Comparison of ENCODE assay signal across 8 cellular contexts in genomic region chr18:48777026-48777736, GRCh38.
A peak's percentile ranks its signal among the peaks of the same experiment; 100 is the strongest.
DNase-seq lines count a peak whose midpoint lies in the region; ATAC-seq, FAIRE-seq and TF ChIP-seq lines count a peak whose summit lies in the region.

No MANE protein-coding gene starts in this region.

- H3K4me3 Mint-ChIP-seq in T-helper 2 cell treated with Interferon-gamma antibody and Interleukin-4, amounts not matched to agents 5 μg/mL and 100 μg/mL, for 36 hours = no peak overlapping the region
- no peak overlapping the region for H3K4me3 Mint-ChIP-seq in astrocyte (ENCODE audit: unreplicated experiment)
- peak overlapping the region in 1 of 5 donors; percentile 47 for H3K4me3 Mint-ChIP-seq in immature natural killer cell

- no peak for FAIRE-seq in astrocyte (lab: Jason Lieb, UNC)

- no peaks in the 10 kb centered on the region for H3K36me3 Mint-ChIP-seq in T-helper 2 cell treated with Interferon-gamma antibody and Interleukin-4, amounts not matched to agents 5 μg/mL and 100 μg/mL, for 36 hours (ENCODE audit: low read depth)
- H3K36me3 Mint-ChIP-seq in astrocyte (ENCODE audit: low read depth, unreplicated experiment) = peaks cover 33% of the 10 kb centered on the region
- H3K36me3 Mint-ChIP-seq in immature natural killer cell = no peaks in the 10 kb centered on the region

- ATAC-seq in GM18867 (IDR thresholded peaks at IDR 0.05; ENCODE audit: unreplicated experiment) = peak; percentile 76
- ATAC-seq in HG03469 (IDR thresholded peaks at IDR 0.05; ENCODE audit: unreplicated experiment) = peak; percentile 47
- ATAC-seq in HG02870 (IDR thresholded peaks at IDR 0.05; ENCODE audit: unreplicated experiment) = no peak

- DNase-seq in BE2C = peak; percentile 70
- DNase-seq in T-helper 2 cell treated with Interferon-gamma antibody and Interleukin-4, amounts not matched to agents 5 μg/mL and 100 μg/mL, for 36 hours (ENCODE audit: low spot score) = peak; percentile 58
- no peak for DNase-seq in astrocyte (ENCODE audit: low read depth)
- DNase-seq in immature natural killer cell = peak; percentile 70 to 77 (median 75)
- DNase-seq in stimulated activated CD4-positive, alpha-beta T cell treated with anti-CD3 and anti-CD28 coated beads, Interleukin-2, amount 100 ng/mL, for 4 hours (ENCODE audit: low read depth) = peak; percentile 49

- H3K4me3 ChIP-seq in BE2C (ENCODE audit: low read depth, low read length) = no peak overlapping the region
- no peak overlapping the region for H3K4me3 ChIP-seq in astrocyte (ENCODE audit: insufficient read depth, low read depth, low read length)

- no peaks in the 10 kb centered on the region for H3K36me3 ChIP-seq in BE2C
- peaks cover 3% of the 10 kb centered on the region for H3K36me3 ChIP-seq in astrocyte (ENCODE audit: insufficient read depth, low read length)

- H3K79me2 ChIP-seq in astrocyte (ENCODE audit: insufficient read depth, low read length) = no peaks in the 10 kb centered on the region

- peaks cover 31% of the 10 kb centered on the region for H3K4me1 ChIP-seq in BE2C
- H3K4me1 ChIP-seq in astrocyte (ENCODE audit: insufficient read depth, low read length) = peaks cover 39% of the 10 kb centered on the region

- H3K4me1 Mint-ChIP-seq in T-helper 2 cell treated with Interferon-gamma antibody and Interleukin-4, amounts not matched to agents 5 μg/mL and 100 μg/mL, for 36 hours (ENCODE audit: low read depth) = peaks cover 3% of the 10 kb centered on the region
- H3K4me1 Mint-ChIP-seq in astrocyte (ENCODE audit: low read depth, unreplicated experiment) = peaks cover 41% of the 10 kb centered on the region
- peaks cover 12 to 17% of the 10 kb centered on the region in 2 donors for H3K4me1 Mint-ChIP-seq in immature natural killer cell

- TF ChIP-seq CTCF in BE2C (IDR thresholded peaks at IDR 0.05; ENCODE audit: low read depth, low read length) (peak; percentile 76), astrocyte (IDR thresholded peaks at IDR 0.05; ENCODE audit: insufficient read depth, low read depth, low read length) (peak; percentile 43)

- no peak overlapping the region for H3K27ac ChIP-seq in astrocyte (ENCODE audit: low read depth, low read length)

- no peak overlapping the region for H3K27ac Mint-ChIP-seq in T-helper 2 cell treated with Interferon-gamma antibody and Interleukin-4, amounts not matched to agents 5 μg/mL and 100 μg/mL, for 36 hours
- H3K27ac Mint-ChIP-seq in astrocyte (ENCODE audit: unreplicated experiment) (no peak overlapping the region), immature natural killer cell (peak overlapping the region in 3 of 6 donors; percentile 7 to 59 (median 16))

- H3K9me3 ChIP-seq in BE2C = no peaks in the 10 kb centered on the region
- no peaks in the 10 kb centered on the region for H3K9me3 ChIP-seq in astrocyte (ENCODE audit: insufficient read depth, low read depth, low read length)

- no peak overlapping the region for H2AFZ ChIP-seq in astrocyte (ENCODE audit: low read depth, low read length)

- H3K9ac ChIP-seq in astrocyte (ENCODE audit: low read length) = no peak overlapping the region

- peaks cover 26% of the 10 kb centered on the region for H4K20me1 ChIP-seq in astrocyte (ENCODE audit: insufficient read depth, low read length)

- no peaks in the 10 kb centered on the region for H3K27me3 Mint-ChIP-seq in T-helper 2 cell treated with Interferon-gamma antibody and Interleukin-4, amounts not matched to agents 5 μg/mL and 100 μg/mL, for 36 hours (ENCODE audit: low read depth)
- no peaks in the 10 kb centered on the region for H3K27me3 Mint-ChIP-seq in astrocyte (ENCODE audit: low read depth, unreplicated experiment)
- peaks cover 0 to 5% (median 2%) of the 10 kb centered on the region in 3 donors for H3K27me3 Mint-ChIP-seq in immature natural killer cell (ENCODE audit: low read depth in 3 of 3)

- H3K27me3 ChIP-seq in BE2C (no peaks in the 10 kb centered on the region), astrocyte (ENCODE audit: insufficient read depth, low read length) (no peaks in the 10 kb centered on the region)

- H3K4me2 ChIP-seq in astrocyte (ENCODE audit: low read length) = no peak overlapping the region

- no peaks in the 10 kb centered on the region for H3K9me3 Mint-ChIP-seq in T-helper 2 cell treated with Interferon-gamma antibody and Interleukin-4, amounts not matched to agents 5 μg/mL and 100 μg/mL, for 36 hours
- H3K9me3 Mint-ChIP-seq in astrocyte (ENCODE audit: unreplicated experiment) = no peaks in the 10 kb centered on the region
- no peaks in the 10 kb centered on the region for H3K9me3 Mint-ChIP-seq in immature natural killer cell
